16 cellular contexts compared by ENCODE assay signal in the genomic region with DNA sequence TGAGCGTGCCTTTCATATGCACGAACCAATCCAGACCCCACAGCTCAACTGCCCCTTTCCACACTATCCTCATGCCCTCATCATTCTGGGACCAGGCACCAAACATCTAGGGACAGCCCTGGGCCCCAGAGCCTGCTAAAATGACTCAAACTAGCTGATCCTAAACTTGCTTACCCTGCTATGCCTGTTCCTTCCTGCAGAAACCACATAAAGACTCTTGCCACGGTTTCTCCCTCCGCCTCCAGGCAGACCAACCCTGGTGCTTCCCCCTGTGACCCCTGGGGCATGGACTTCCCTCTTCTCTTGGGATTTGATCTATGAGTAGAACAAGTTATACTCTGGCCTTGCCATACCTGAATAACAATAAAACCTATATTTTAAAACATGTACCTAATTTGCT.
DNase-seq lines count a peak whose midpoint lies in the region; ATAC-seq and TF ChIP-seq lines count a peak whose summit lies in the region.
"Had no signal": no experiment of that assay in that cellular context is flagged by ENCODE, and none has a peak within 500 bp of the region (broad histone marks: within the 10 kb centered on the region; RNA-seq: fewer than 3 reads in every experiment).

No MANE protein-coding gene starts in this region.

- WGBS in esophagus, 2 donors: 50 to 60% methylated on average over 4 of the region's 4 CpGs
- 35% methylated on average over 4 of the region's 4 CpGs for whole genome bisulfite sequencing in smooth muscle cell (ENCODE audit: low lambda C conversion rate)

- H4K20me1 ChIP-seq in smooth muscle cell (ENCODE audit: low read depth): no peaks in the 10 kb centered on the region

- H3K9me3 ChIP-seq in esophagus (ENCODE audit: control insufficient read depth in 2 of 2, insufficient read depth in 1 of 2, low read depth in 1 of 2, low read length in 1 of 2) (peaks cover 0 to 2% of the 10 kb centered on the region in 2 donors), smooth muscle cell (replicated peaks; ENCODE audit: low read depth) (no peaks in the 10 kb centered on the region)
- H3K9me3 ChIP-seq: BE2C, gastrocnemius medialis had no signal

- H3K27me3 ChIP-seq in esophagus (ENCODE audit: control insufficient read depth in 1 of 2, insufficient read depth in 2 of 2, low read length in 2 of 2) (no peaks in the 10 kb centered on the region), smooth muscle cell (ENCODE audit: low read depth) (no peaks in the 10 kb centered on the region)
- H3K27me3 ChIP-seq: BE2C, gastrocnemius medialis had no signal

- H3F3A ChIP-seq in smooth muscle cell (ENCODE audit: low read depth): peaks cover 15% of the 10 kb centered on the region

- H3K4me3 ChIP-seq in esophagus (ENCODE audit: low read depth in 1 of 2, low read length in 2 of 2) (no peak overlapping the region), smooth muscle cell (no peak overlapping the region)
- H3K4me3 ChIP-seq: gastrocnemius medialis had no signal

- no peak for TF ChIP-seq CTCF in smooth muscle cell (IDR thresholded peaks at IDR 0.05; ENCODE audit: borderline replicate concordance, insufficient read depth, poor library complexity, severe bottlenecking)

- H3K36me3 ChIP-seq in esophagus (ENCODE audit: control insufficient read depth in 2 of 2, insufficient read depth in 2 of 2, low read length in 1 of 2): peaks cover 12 to 26% of the 10 kb centered on the region in 2 donors
- H3K36me3 ChIP-seq in smooth muscle cell (ENCODE audit: low read depth): no peaks in the 10 kb centered on the region

- H3K79me2 ChIP-seq in smooth muscle cell (ENCODE audit: low read depth): no peaks in the 10 kb centered on the region

- H3K4me2 ChIP-seq in smooth muscle cell: peak overlapping the region; percentile 59

- DNase-seq in GDM1 (lab: John Stamatoyannopoulos, UW): peak; percentile 79
- peak; percentile 65 for DNase-seq in MV-4-11 (lab: John Stamatoyannopoulos, UW)
- no peak for DNase-seq in smooth muscle cell (lab: John Stamatoyannopoulos, UW; ENCODE audit: unreplicated experiment)
- DNase-seq in activated CD4-positive, alpha-beta T cell treated with anti-CD3 and anti-CD28 coated beads, Interleukin-2, amount 50 U/mL, for 1 hour: no peak
- DNase-seq in activated CD4-positive, CD25-positive, alpha-beta regulatory T cell (lab: John Stamatoyannopoulos, UW): no peak
- DNase-seq in NCI-H526 treated with DMSO at 0.1 percent for 48 hours (lab: John Stamatoyannopoulos, UW): no peak
- DNase-seq: activated effector memory CD4-positive, alpha-beta T cell treated with anti-CD3 and anti-CD28 coated beads, Interleukin-2, amount 50 U/mL, for 16 hours; BE2C; endodermal cell; gastrocnemius medialis; MM.1S; nucleus accumbens; SHP77; stimulated activated CD4-positive, alpha-beta T cell treated with anti-CD3 and anti-CD28 coated beads, Interleukin-4, amount 100 ng/mL, for 1 hour had no signal

- H3K4me1 ChIP-seq in esophagus (ENCODE audit: control insufficient read depth in 2 of 2, insufficient read depth in 2 of 2, low read length in 1 of 2) (peaks cover 4 to 28% of the 10 kb centered on the region in 2 donors), smooth muscle cell (ENCODE audit: low read depth) (peaks cover 18% of the 10 kb centered on the region)

- H3K27ac ChIP-seq in esophagus (ENCODE audit: low read depth in 2 of 2, low read length in 1 of 2) (peak overlapping the region; percentile 91 to 94), smooth muscle cell (ENCODE audit: low read depth) (peak overlapping the region; percentile 75)

- no peak for ATAC-seq in GM21717 (IDR thresholded peaks at IDR 0.05; ENCODE audit: unreplicated experiment)
- ATAC-seq: gastrocnemius medialis had no signal

- no peak overlapping the region for H3K9ac ChIP-seq in smooth muscle cell (ENCODE audit: low read depth)

- no peak overlapping the region for H2AFZ ChIP-seq in smooth muscle cell (ENCODE audit: low read depth)

Comparison
In these comparisons a context has a peak if more than half of its experiments do, and no peak if none do; other contexts are left out.
1. DNase-seq: peak in GDM1 (single experiment) and MV-4-11 (single experiment); none in smooth muscle cell (single experiment), activated CD4-positive, alpha-beta T cell treated with anti-CD3 and anti-CD28 coated beads, Interleukin-2, amount 50 U/mL, for 1 hour (single experiment), activated CD4-positive, CD25-positive, alpha-beta regulatory T cell (0 of 4) and NCI-H526 treated with DMSO at 0.1 percent for 48 hours (single experiment).